8 cellular contexts compared by ENCODE assay signal in the genomic region with DNA sequence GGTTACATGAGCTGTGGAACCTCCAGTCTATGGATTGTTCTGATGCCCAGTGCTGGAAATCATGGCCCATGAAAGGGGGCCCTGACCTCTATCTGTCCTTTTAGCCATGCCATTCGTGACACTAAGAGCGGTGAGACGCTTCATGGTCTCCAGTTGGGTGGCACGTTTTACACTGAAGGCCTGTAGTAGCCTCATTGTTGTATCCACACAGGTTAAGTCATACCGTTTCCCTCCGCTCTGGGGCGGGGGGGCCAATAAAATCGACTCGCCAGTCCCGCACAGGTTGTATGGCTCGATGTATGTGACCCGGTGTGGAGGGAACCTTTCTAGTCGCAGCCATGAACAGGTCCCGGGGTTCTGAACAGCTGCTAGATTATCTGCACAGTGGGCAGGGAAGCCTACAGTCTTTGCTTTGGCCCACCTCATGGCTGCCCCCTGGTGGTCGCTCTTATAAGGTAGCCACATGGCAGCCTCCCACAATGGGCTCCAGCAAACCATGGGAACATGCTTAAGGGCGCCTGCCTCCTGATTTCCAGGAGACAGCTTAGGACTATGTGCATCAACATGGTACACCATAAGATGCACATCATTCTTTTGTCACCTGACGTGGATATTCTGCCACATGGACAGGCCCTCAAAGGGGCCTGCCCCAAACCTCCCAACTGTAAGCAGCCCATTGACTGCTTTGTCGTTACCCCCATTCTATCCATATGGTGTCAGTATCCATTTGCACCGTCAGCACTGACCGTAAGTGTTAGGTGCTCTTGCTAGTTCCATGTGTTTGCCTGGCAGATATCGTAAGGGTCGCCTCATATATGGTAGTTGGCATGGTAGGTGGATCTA. TPM values are rescaled to one million over a fixed set of nuclear protein-coding genes. Genes with fewer than 3 reads are reported as not detected.
DNase-seq lines count a peak whose midpoint lies in the region; ATAC-seq and TF ChIP-seq lines count a peak whose summit lies in the region.

No MANE protein-coding gene starts in this region.

- no peak overlapping the region for H3K4ac ChIP-seq in neuronal stem cell (ENCODE audit: low read length)

- peak; percentile 79 to 91 (median 84) for TF ChIP-seq CTCF in Peyer's patch (IDR thresholded peaks at IDR 0.05)
- TF ChIP-seq CTCF in fibroblast of the aortic adventitia (IDR thresholded peaks at IDR 0.05; ENCODE audit: insufficient read depth, low read length) = peak; percentile 93
- TF ChIP-seq CTCF in stomach (IDR thresholded peaks at IDR 0.05) = peak in 5 of 7 experiments; percentile 77 to 90 (median 89)

- H3K9ac ChIP-seq in neuronal stem cell (ENCODE audit: low read depth, low read length, poor library complexity) = no peak overlapping the region

- peak overlapping the region; percentile 13 for H3K18ac ChIP-seq in neuronal stem cell (ENCODE audit: low read length)

- H3K36me3 ChIP-seq in H7 (replicated peaks; ENCODE audit: control insufficient read depth, insufficient read depth, low read length) (no peaks in the 10 kb centered on the region), Peyer's patch (no peaks in the 10 kb centered on the region), neuronal stem cell (replicated peaks in 1 of 2; ENCODE audit: control insufficient read depth in 2 of 2, insufficient read depth in 2 of 2, low read length in 2 of 2) (no peaks in the 10 kb centered on the region), stomach (no peaks in the 10 kb centered on the region)

- no peak overlapping the region for H2AK5ac ChIP-seq in neuronal stem cell (ENCODE audit: low read depth, low read length)

- no peak for ATAC-seq in HG02870 (IDR thresholded peaks at IDR 0.05; ENCODE audit: unreplicated experiment)

- peak; percentile 89 for DNase-seq in AG20443 (ENCODE audit: low spot score)
- peak; percentile 75 for DNase-seq in H7
- DNase-seq in Peyer's patch = peak; percentile 86 to 95 (median 89)
- peak; percentile 70 for DNase-seq in activated T-helper 1 cell treated with Interleukin-2 at 50 U/mL for 16 hours (ENCODE audit: low read depth)
- DNase-seq in fibroblast of the aortic adventitia (ENCODE audit: low read depth) = peak; percentile 78
- DNase-seq in neuronal stem cell (ENCODE audit: low spot score) = peak; percentile 57
- DNase-seq in stomach = peak; percentile 91

- H2AFZ ChIP-seq in neuronal stem cell (ENCODE audit: low read length) = peak overlapping the region; percentile 56

- TF ChIP-seq EP300 in stomach (IDR thresholded peaks at IDR 0.05) = no peak

- H3K27ac ChIP-seq in Peyer's patch = no peak overlapping the region
- no peak overlapping the region for H3K27ac ChIP-seq in neuronal stem cell (replicated peaks; ENCODE audit: low read length)
- no peak overlapping the region for H3K27ac ChIP-seq in stomach

- H3K4me2 ChIP-seq in neuronal stem cell (ENCODE audit: insufficient read depth, low read length, poor library complexity, severe bottlenecking) = no peak overlapping the region

- no CpG with 5 or more reads among the region's 22 CpGs for WGBS in neuronal stem cell (ENCODE audit: extremely low coverage in 2 of 2, insufficient read length in 2 of 2, insufficient replicate concordance in 1 of 2), 2 donors
- 49 to 57% (median 50%) methylated on average over 20 to 22 of the region's 22 CpGs for WGBS in stomach, 5 donors

- H2BK120ac ChIP-seq in neuronal stem cell (ENCODE audit: low read depth, low read length) = no peak overlapping the region

- no peaks in the 10 kb centered on the region for H3K9me3 ChIP-seq in Peyer's patch
- H3K9me3 ChIP-seq in neuronal stem cell (replicated peaks in 1 of 2; ENCODE audit: control insufficient read depth in 2 of 2, insufficient read depth in 1 of 2, low read depth in 1 of 2, low read length in 2 of 2) = no peaks in the 10 kb centered on the region
- H3K9me3 ChIP-seq in stomach = no peaks in the 10 kb centered on the region

- no peak overlapping the region for H2BK15ac ChIP-seq in neuronal stem cell (ENCODE audit: low read length)

- no peaks in the 10 kb centered on the region for H3K4me1 ChIP-seq in Peyer's patch
- peaks cover 0 to 1% of the 10 kb centered on the region in 2 donors for H3K4me1 ChIP-seq in neuronal stem cell (ENCODE audit: control insufficient read depth in 2 of 2, insufficient read depth in 1 of 2, low read depth in 1 of 2, low read length in 2 of 2)
- peaks cover 0 to 15% (median 3%) of the 10 kb centered on the region in 4 donors for H3K4me1 ChIP-seq in stomach

- intact Hi-C loops in stomach (cut with DNase I; ENCODE audit: low total_unique reads) = loop anchor here (5.0 kb wide), 1 partner anchor 33 kb away; no protein-coding TSS in a partner anchor

- no peak overlapping the region for H4K91ac ChIP-seq in neuronal stem cell (ENCODE audit: low read depth, low read length, poor library complexity)

- no peak overlapping the region for H2BK12ac ChIP-seq in neuronal stem cell (ENCODE audit: low read length)

- TF ChIP-seq POLR2A in Peyer's patch (IDR thresholded peaks at IDR 0.05) (no peak), stomach (IDR thresholded peaks at IDR 0.05) (no peak)

- no peak overlapping the region for H2BK5ac ChIP-seq in neuronal stem cell (ENCODE audit: low read length)

- no peaks in the 10 kb centered on the region for H3K79me1 ChIP-seq in neuronal stem cell (ENCODE audit: low read depth, low read length)

- no peak overlapping the region for H3K14ac ChIP-seq in neuronal stem cell (ENCODE audit: low read length)

- H3K27me3 ChIP-seq in H7 (ENCODE audit: control insufficient read depth, insufficient read depth, low read length) (no peaks in the 10 kb centered on the region), Peyer's patch (no peaks in the 10 kb centered on the region), neuronal stem cell (ENCODE audit: control insufficient read depth in 3 of 3, insufficient read depth in 3 of 3, low read depth in 1 of 3, low read length in 3 of 3) (peaks cover 0 to 8% (median 0%) of the 10 kb centered on the region in 3 experiments), stomach (no peaks in the 10 kb centered on the region)

- H3K23ac ChIP-seq in neuronal stem cell (ENCODE audit: low read depth, low read length, poor library complexity) = no peak overlapping the region

- no peak overlapping the region for H3K4me3 ChIP-seq in H7 (ENCODE audit: insufficient read depth, low read depth, low read length)
- no peak overlapping the region for H3K4me3 ChIP-seq in Peyer's patch
- H3K4me3 ChIP-seq in fibroblast of the aortic adventitia (ENCODE audit: low read depth, low read length) = no peak overlapping the region
- no peak overlapping the region for H3K4me3 ChIP-seq in neuronal stem cell (ENCODE audit: low read length in 2 of 2)
- H3K4me3 ChIP-seq in stomach = no peak overlapping the region

- H4K8ac ChIP-seq in neuronal stem cell (ENCODE audit: low read depth, low read length) = no peak overlapping the region

RNA-seq across cellular contexts. Expression of gene APOL3, which starts 19.7 kb away (rescaled TPM):
- total RNA-seq in H7 (2014; rRNA removed; shearing (Covaris generic)) = 0.28 TPM in 1 of 2 replicates, not detected in the other
- total RNA-seq in Peyer's patch (10 to 100 TPM; 14.8 to 98.2 (median 16.5) TPM), fibroblast of the aortic adventitia (ENCODE audit: low replicate concordance) (17.4 and 25.8 TPM in 2 replicates), stomach (10 to 100 TPM in 3 of 5 donors, 1 to 10 TPM in 1, not detected in 1; 2.9 to 29.9 (median 17.5) TPM)
- polyA plus RNA-seq in neuronal stem cell (2013, experiment 1 of 2) = not detected
- not detected for polyA plus RNA-seq in neuronal stem cell (2013, experiment 2 of 2)
- polyA plus RNA-seq in stomach = 10 to 100 TPM; 12.1 to 20.1 (median 13.9) TPM

RNA-seq across cellular contexts. Expression of gene APOL4, which starts 21.4 kb away (rescaled TPM):
- total RNA-seq in H7 (2014; rRNA removed; shearing (Covaris generic)) = not detected in 2 replicates
- total RNA-seq in Peyer's patch (1 to 10 TPM in 2 of 4 donors, under 1 TPM in 1, not detected in 1; 0.35 to 3.3 (median 2.5) TPM), fibroblast of the aortic adventitia (ENCODE audit: low replicate concordance) (2.0 and 3.1 TPM in 2 replicates), stomach (10 to 100 TPM in 1 of 5 donors, 1 to 10 TPM in 2, not detected in 2; 1.2 to 13.2 (median 3.6) TPM)
- polyA plus RNA-seq in neuronal stem cell (2013, experiment 1 of 2) = 0.06 TPM
- polyA plus RNA-seq in neuronal stem cell (2013, experiment 2 of 2) = 0.08 TPM
- polyA plus RNA-seq in stomach = 10 to 100 TPM in 1 of 3 donors, 1 to 10 TPM in 2; 8.2 to 12.7 (median 9.7) TPM

RNA-seq across cellular contexts. Expression of gene APOL2, which starts 59.1 kb away (rescaled TPM):
- total RNA-seq in H7 (2014; rRNA removed; shearing (Covaris generic)) = 14.9 and 18.0 TPM in 2 replicates
- total RNA-seq in Peyer's patch (10 to 100 TPM; 48.7 to 55.2 (median 52.3) TPM), fibroblast of the aortic adventitia (ENCODE audit: low replicate concordance) (45.2 and 228 TPM in 2 replicates), stomach (100 to 1,000 TPM in 1 of 5 donors, 10 to 100 TPM in 4; 11.6 to 101 (median 44.9) TPM)
- polyA plus RNA-seq in neuronal stem cell (2013, experiment 1 of 2) = 4.3 TPM
- 4.7 TPM for polyA plus RNA-seq in neuronal stem cell (2013, experiment 2 of 2)
- 10 to 100 TPM; 18.8 to 36.9 (median 20.7) TPM for polyA plus RNA-seq in stomach
